ENCODE assay signal across 17 cellular contexts in the genomic region with DNA sequence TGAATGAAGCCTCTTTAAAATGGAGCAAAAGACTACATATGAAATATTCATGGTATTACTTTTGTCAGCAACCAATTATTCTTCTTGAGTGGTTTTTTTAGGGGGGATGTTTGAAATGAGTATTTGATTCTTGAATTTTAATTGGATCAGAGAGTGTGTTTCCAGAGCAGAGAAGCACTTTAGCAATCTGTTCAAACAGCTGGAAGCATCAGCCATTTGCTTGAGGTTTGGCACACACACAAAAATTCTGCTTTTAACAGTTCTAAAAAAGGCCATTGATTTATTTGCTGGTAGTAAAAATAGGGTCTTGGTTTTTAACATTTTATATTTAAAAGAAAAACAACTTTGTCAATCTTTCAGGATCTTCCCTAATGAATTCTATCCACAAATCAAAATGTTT.
DNase-seq lines count a peak whose midpoint lies in the region; ATAC-seq and TF ChIP-seq lines count a peak whose summit lies in the region.
"Had no signal": no experiment of that assay in that cellular context is flagged by ENCODE, and none has a peak within 500 bp of the region (broad histone marks: within the 10 kb centered on the region; RNA-seq: fewer than 3 reads in every experiment).

No MANE protein-coding gene starts in this region.

- TF ChIP-seq EP300 in suprapubic skin (IDR thresholded peaks at IDR 0.05), result no peak

- peaks cover 11% of the 10 kb centered on the region for H3K27me3 Mint-ChIP-seq in glutamatergic neuron (ENCODE audit: unreplicated experiment)
- H3K27me3 Mint-ChIP-seq: IgD-negative memory B cell; naive thymus-derived CD8-positive, alpha-beta T cell had no signal

- peak overlapping the region; percentile 69 for H3K4me3 Mint-ChIP-seq in glutamatergic neuron (ENCODE audit: unreplicated experiment)
- H3K4me3 Mint-ChIP-seq: activated CD8-positive, alpha-beta T cell treated with anti-CD3 and anti-CD28 coated beads, Interleukin-2, amount 10 ng/mL, durations not matched to agents 7 days and 5 days; naive thymus-derived CD8-positive, alpha-beta T cell had no signal

- TF ChIP-seq CTCF in glutamatergic neuron (IDR thresholded peaks at IDR 0.05; ENCODE audit: partially characterized antibody, unreplicated experiment), result no peak
- no peak for TF ChIP-seq CTCF in suprapubic skin (IDR thresholded peaks at IDR 0.05)

- H3K27ac ChIP-seq in suprapubic skin, result no peak overlapping the region
- H3K27ac ChIP-seq: ascending aorta, esophagus muscularis mucosa had no signal

- peaks cover 32% of the 10 kb centered on the region for H3K4me1 Mint-ChIP-seq in glutamatergic neuron (ENCODE audit: low read depth, unreplicated experiment)
- H3K4me1 Mint-ChIP-seq: IgD-negative memory B cell; naive thymus-derived CD8-positive, alpha-beta T cell had no signal

- H3K36me3 ChIP-seq in suprapubic skin, result no peaks in the 10 kb centered on the region
- H3K36me3 ChIP-seq: ascending aorta, BE2C, esophagus muscularis mucosa had no signal

- no peak overlapping the region for H3K4me3 ChIP-seq in suprapubic skin
- H3K4me3 ChIP-seq: ascending aorta, esophagus muscularis mucosa had no signal

- DNase-seq in H4 (ENCODE audit: low spot score) (peak; percentile 3), NCI-H2107 (lab: John Stamatoyannopoulos, UW) (peak; percentile 49), SHP77 (lab: John Stamatoyannopoulos, UW) (peak; percentile 63 to 69), glutamatergic neuron (no peak), HK-2 (ENCODE audit: unreplicated experiment) (no peak), OCI-M1 (lab: John Stamatoyannopoulos, UW) (no peak), suprapubic skin (ENCODE audit: low spot score in 2 of 2) (no peak)
- DNase-seq: activated CD8-positive, alpha-beta T cell treated with anti-CD3 and anti-CD28 coated beads, Interleukin-2, amount 10 ng/mL, durations not matched to agents 7 days and 5 days; activated gamma-delta T cell treated with Interleukin-2 at 50 U/mL for 16 hours; BE2C; DMS53; naive thymus-derived CD8-positive, alpha-beta T cell; posterior cingulate gyrus had no signal

- no peak for TF ChIP-seq POLR2A in suprapubic skin (IDR thresholded peaks at IDR 0.05)

- no peaks in the 10 kb centered on the region for H3K27me3 ChIP-seq in suprapubic skin
- H3K27me3 ChIP-seq: ascending aorta, BE2C, esophagus muscularis mucosa had no signal

- H3K9me3 Mint-ChIP-seq in glutamatergic neuron (ENCODE audit: unreplicated experiment), result peaks cover 11% of the 10 kb centered on the region
- H3K9me3 Mint-ChIP-seq: IgD-negative memory B cell; naive thymus-derived CD8-positive, alpha-beta T cell had no signal

- no peaks in the 10 kb centered on the region for H3K4me1 ChIP-seq in suprapubic skin
- H3K4me1 ChIP-seq: ascending aorta, BE2C, esophagus muscularis mucosa had no signal

- no peak for ATAC-seq in HG03097 (IDR thresholded peaks at IDR 0.05; ENCODE audit: low FRiP score, unreplicated experiment)
- ATAC-seq: activated CD8-positive, alpha-beta T cell treated with anti-CD3 and anti-CD28 coated beads, Interleukin-2, amount 10 ng/mL, durations not matched to agents 7 days and 5 days; naive thymus-derived CD8-positive, alpha-beta T cell had no signal

- H3K9me3 ChIP-seq in suprapubic skin, result no peaks in the 10 kb centered on the region
- H3K9me3 ChIP-seq: ascending aorta, BE2C, esophagus muscularis mucosa had no signal

- peak overlapping the region; percentile 93 for H3K27ac Mint-ChIP-seq in glutamatergic neuron (ENCODE audit: unreplicated experiment)
- H3K27ac Mint-ChIP-seq: activated CD8-positive, alpha-beta T cell treated with anti-CD3 and anti-CD28 coated beads, Interleukin-2, amount 10 ng/mL, durations not matched to agents 7 days and 5 days; IgD-negative memory B cell; naive thymus-derived CD8-positive, alpha-beta T cell had no signal

- no peaks in the 10 kb centered on the region for H3K36me3 Mint-ChIP-seq in glutamatergic neuron (ENCODE audit: unreplicated experiment)
- H3K36me3 Mint-ChIP-seq: IgD-negative memory B cell; naive thymus-derived CD8-positive, alpha-beta T cell had no signal

Comparison
In these comparisons a context has a peak if more than half of its experiments do, and no peak if none do; other contexts are left out.
1. DNase-seq: peak in H4 (single experiment), NCI-H2107 (single experiment) and SHP77 (2 of 2); none in glutamatergic neuron (single experiment), HK-2 (single experiment), OCI-M1 (single experiment) and suprapubic skin (0 of 2).